ENCODE assay signal across 8 cellular contexts in the genomic region with DNA sequence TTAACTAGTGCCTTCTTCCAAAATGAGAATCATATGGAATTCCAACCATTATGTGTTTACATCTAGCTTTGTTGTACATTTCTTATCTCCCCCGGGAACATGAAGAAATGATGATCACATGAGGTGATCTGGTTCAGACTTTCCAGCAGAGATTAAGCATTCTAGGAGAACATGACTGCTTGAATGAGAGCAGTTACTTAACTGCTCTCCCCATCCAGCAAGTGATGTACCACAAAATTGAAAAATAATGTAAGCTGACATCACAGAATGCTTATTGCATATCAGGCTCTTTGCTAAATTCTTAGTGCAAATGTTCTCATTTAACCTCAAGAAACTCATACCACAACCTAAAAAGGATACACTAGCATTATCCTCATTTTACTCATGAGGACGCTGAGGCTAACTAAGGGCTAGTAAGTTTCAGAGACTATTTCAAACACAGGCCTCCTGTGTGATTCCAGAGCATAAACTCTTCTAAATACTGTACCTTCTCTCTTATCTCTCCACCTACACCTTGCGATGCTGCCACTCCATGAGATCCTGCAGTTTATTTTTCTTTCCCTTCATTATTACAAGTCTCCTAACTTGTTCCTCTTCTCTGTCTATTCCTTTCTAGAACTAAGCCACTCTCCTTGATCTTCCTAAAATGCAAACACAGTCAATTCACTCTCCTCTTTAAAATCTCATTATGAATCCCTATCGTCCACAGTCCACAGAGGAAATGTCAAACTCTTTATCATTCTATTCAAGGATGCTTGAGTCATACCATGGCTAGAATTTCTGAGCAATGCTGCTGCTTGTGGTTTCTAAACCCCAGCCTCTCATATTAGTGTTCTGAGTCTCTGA.
DNase-seq lines count a peak whose midpoint lies in the region; ATAC-seq and TF ChIP-seq lines count a peak whose summit lies in the region.

No MANE protein-coding gene starts in this region.

- DNase-seq in NOMO-1 treated with DMSO at 0.1 percent for 48 hours (lab: John Stamatoyannopoulos, UW; ENCODE audit: unreplicated experiment) (peak; percentile 51), NOMO-1 treated with dmso at 0.1 percent for 144 hours (lab: John Stamatoyannopoulos, UW; ENCODE audit: unreplicated experiment) (no peak), osteoblast (ENCODE audit: insufficient read length, low spot score, missing footprints) (peak; percentile 69), UCSD-AML1 (lab: John Stamatoyannopoulos, UW; ENCODE audit: unreplicated experiment) (no peak), transverse colon (no peak), NCI-H2029 (lab: John Stamatoyannopoulos, UW) (no peak)
- peak; percentile 17 for DNase-seq in T-helper 2 cell treated with Interferon-gamma antibody and Interleukin-4, amounts not matched to agents 5 μg/mL and 100 μg/mL, for 36 hours (ENCODE audit: low spot score)

- TF ChIP-seq CTCF in osteoblast (IDR thresholded peaks at IDR 0.05; ENCODE audit: extremely low read depth, low read depth, low read length) (no peak), transverse colon (IDR thresholded peaks at IDR 0.05) (no peak)

- no peaks in the 10 kb centered on the region for H3K36me3 Mint-ChIP-seq in T-helper 2 cell treated with Interferon-gamma antibody and Interleukin-4, amounts not matched to agents 5 μg/mL and 100 μg/mL, for 36 hours (ENCODE audit: low read depth)

- peak; percentile 84 for ATAC-seq in HG02885 (IDR thresholded peaks at IDR 0.05; ENCODE audit: poor library complexity, unreplicated experiment)

- H3K27ac ChIP-seq in osteoblast (ENCODE audit: low read depth, low read length) (peak overlapping the region; percentile 58), transverse colon (no peak overlapping the region)

- H3K4me2 ChIP-seq in osteoblast (ENCODE audit: insufficient read depth, low read length), result peak overlapping the region; percentile 22

- peaks cover 10% of the 10 kb centered on the region for H3K4me1 Mint-ChIP-seq in T-helper 2 cell treated with Interferon-gamma antibody and Interleukin-4, amounts not matched to agents 5 μg/mL and 100 μg/mL, for 36 hours (ENCODE audit: low read depth)

- H3K36me3 ChIP-seq in osteoblast (ENCODE audit: insufficient read depth, low read length) (no peaks in the 10 kb centered on the region), transverse colon (no peaks in the 10 kb centered on the region)

- H4K20me1 ChIP-seq in osteoblast (ENCODE audit: insufficient read depth, low read length), result no peaks in the 10 kb centered on the region

- H3K27ac Mint-ChIP-seq in T-helper 2 cell treated with Interferon-gamma antibody and Interleukin-4, amounts not matched to agents 5 μg/mL and 100 μg/mL, for 36 hours, result no peak overlapping the region

- intact Hi-C loops in transverse colon (cut with DNase I; ENCODE audit: low total_unique reads), result no loop called here

- no peak for TF ChIP-seq POLR2A in transverse colon (IDR thresholded peaks at IDR 0.05)

- H3K4me1 ChIP-seq in osteoblast (ENCODE audit: insufficient read depth, low read length) (peaks cover 8% of the 10 kb centered on the region), transverse colon (no peaks in the 10 kb centered on the region)

- no peak overlapping the region for H3K4me3 Mint-ChIP-seq in T-helper 2 cell treated with Interferon-gamma antibody and Interleukin-4, amounts not matched to agents 5 μg/mL and 100 μg/mL, for 36 hours

- 69 to 70% methylated on average over 4 of the region's 4 CpGs for WGBS in transverse colon (ENCODE audit: low coverage in 1 of 2), 2 donors

- peaks cover 6% of the 10 kb centered on the region for H3K27me3 Mint-ChIP-seq in T-helper 2 cell treated with Interferon-gamma antibody and Interleukin-4, amounts not matched to agents 5 μg/mL and 100 μg/mL, for 36 hours (ENCODE audit: low read depth)

- in situ Hi-C loops in transverse colon (cut with MboI; ENCODE audit: low pct_ligation_motif_present in 1 of 4, low pct_unique_long_range_greater_than_20kb in 1 of 4, low sequenced_read_pairs in 3 of 4), result no loop called here

- H3K9me3 Mint-ChIP-seq in T-helper 2 cell treated with Interferon-gamma antibody and Interleukin-4, amounts not matched to agents 5 μg/mL and 100 μg/mL, for 36 hours, result no peaks in the 10 kb centered on the region

- no peaks in the 10 kb centered on the region for H3K79me2 ChIP-seq in osteoblast (ENCODE audit: insufficient read depth, low read length)

- no peaks in the 10 kb centered on the region for H3K27me3 ChIP-seq in osteoblast (ENCODE audit: insufficient read depth, low read length)
- H3K27me3 ChIP-seq in transverse colon, result no peaks in the 10 kb centered on the region

- H2AFZ ChIP-seq in osteoblast (ENCODE audit: low read length), result no peak overlapping the region

- no peak for TF ChIP-seq EP300 in transverse colon (IDR thresholded peaks at IDR 0.05; ENCODE audit: low read depth)

- no peak overlapping the region for H3K4me3 ChIP-seq in osteoblast (ENCODE audit: insufficient read depth, low read length)
- no peak overlapping the region for H3K4me3 ChIP-seq in transverse colon

- H3K9me3 ChIP-seq in osteoblast (ENCODE audit: low read depth, low read length), result no peaks in the 10 kb centered on the region
- no peaks in the 10 kb centered on the region for H3K9me3 ChIP-seq in transverse colon

Comparison
In these comparisons a context has a peak if more than half of its experiments do, and no peak if none do; other contexts are left out.
1. DNase-seq: peak in NOMO-1 treated with DMSO at 0.1 percent for 48 hours (single experiment), T-helper 2 cell treated with Interferon-gamma antibody and Interleukin-4, amounts not matched to agents 5 μg/mL and 100 μg/mL, for 36 hours (single experiment) and osteoblast (single experiment); none in NOMO-1 treated with dmso at 0.1 percent for 144 hours (single experiment), UCSD-AML1 (single experiment), transverse colon (single experiment) and NCI-H2029 (single experiment).